ENCODE assay signal across 1 cellular context in the genomic region with DNA sequence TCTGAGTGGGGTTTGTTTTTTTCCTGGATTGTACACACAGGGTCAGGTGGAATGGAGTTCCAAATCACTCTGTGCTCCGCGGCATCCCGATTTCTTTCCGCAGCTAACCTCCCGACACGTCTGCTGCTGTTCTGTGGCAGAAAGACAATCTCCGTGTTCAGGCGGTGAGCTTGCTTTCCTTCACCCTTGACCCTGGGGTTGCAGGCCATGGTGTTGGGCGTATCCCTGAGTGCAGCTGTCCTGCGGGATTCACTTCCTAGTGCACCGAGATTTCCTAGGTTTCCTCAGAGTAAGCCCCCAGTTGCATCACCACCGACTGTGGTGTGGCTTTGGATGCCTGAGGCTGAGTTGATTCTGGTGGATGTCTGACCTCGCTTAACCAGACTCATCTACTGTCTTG.
TF ChIP-seq lines count a peak whose summit lies in the region.

No MANE protein-coding gene starts in this region.

TF ChIP-seq in HepG2, 621 proteins besides CTCF, POLR2A, EP300 and RAD21:
- TF ChIP-seq ZNF136 (CRISPR knock-in tag; IDR thresholded peaks at IDR 0.05; ENCODE audit: low read depth) (no peak), ZKSCAN5 (CRISPR knock-in tag; IDR thresholded peaks at IDR 0.05) (no peak), RBM22 (optimal IDR thresholded peaks at IDR 0.05; ENCODE audit: low read length) (peak; percentile 50), NR1H2 (CRISPR knock-in tag; IDR thresholded peaks at IDR 0.05; ENCODE audit: borderline replicate concordance, low read depth) (no peak), KAT7 (CRISPR knock-in tag; IDR thresholded peaks at IDR 0.05; ENCODE audit: borderline replicate concordance) (no peak), ZNF83 (CRISPR knock-in tag; IDR thresholded peaks at IDR 0.05; ENCODE audit: borderline replicate concordance) (no peak), ZNF17 (CRISPR knock-in tag; IDR thresholded peaks at IDR 0.05) (no peak), ZBTB38 (CRISPR knock-in tag; IDR thresholded peaks at IDR 0.05) (0 out of 2 replicates have a peak, but pooled peaks have one; percentile 42), ZNF274 (CRISPR knock-in tag; IDR thresholded peaks at IDR 0.05) (no peak), NCOA2 (CRISPR knock-in tag; IDR thresholded peaks at IDR 0.05) (no peak), CEBPB (IDR thresholded peaks at IDR 0.05; ENCODE audit: borderline replicate concordance, low read depth, low read length) (peak; percentile 32; the same call in 1 of the 2 replicates)
- TF ChIP-seq, protein P1, sequence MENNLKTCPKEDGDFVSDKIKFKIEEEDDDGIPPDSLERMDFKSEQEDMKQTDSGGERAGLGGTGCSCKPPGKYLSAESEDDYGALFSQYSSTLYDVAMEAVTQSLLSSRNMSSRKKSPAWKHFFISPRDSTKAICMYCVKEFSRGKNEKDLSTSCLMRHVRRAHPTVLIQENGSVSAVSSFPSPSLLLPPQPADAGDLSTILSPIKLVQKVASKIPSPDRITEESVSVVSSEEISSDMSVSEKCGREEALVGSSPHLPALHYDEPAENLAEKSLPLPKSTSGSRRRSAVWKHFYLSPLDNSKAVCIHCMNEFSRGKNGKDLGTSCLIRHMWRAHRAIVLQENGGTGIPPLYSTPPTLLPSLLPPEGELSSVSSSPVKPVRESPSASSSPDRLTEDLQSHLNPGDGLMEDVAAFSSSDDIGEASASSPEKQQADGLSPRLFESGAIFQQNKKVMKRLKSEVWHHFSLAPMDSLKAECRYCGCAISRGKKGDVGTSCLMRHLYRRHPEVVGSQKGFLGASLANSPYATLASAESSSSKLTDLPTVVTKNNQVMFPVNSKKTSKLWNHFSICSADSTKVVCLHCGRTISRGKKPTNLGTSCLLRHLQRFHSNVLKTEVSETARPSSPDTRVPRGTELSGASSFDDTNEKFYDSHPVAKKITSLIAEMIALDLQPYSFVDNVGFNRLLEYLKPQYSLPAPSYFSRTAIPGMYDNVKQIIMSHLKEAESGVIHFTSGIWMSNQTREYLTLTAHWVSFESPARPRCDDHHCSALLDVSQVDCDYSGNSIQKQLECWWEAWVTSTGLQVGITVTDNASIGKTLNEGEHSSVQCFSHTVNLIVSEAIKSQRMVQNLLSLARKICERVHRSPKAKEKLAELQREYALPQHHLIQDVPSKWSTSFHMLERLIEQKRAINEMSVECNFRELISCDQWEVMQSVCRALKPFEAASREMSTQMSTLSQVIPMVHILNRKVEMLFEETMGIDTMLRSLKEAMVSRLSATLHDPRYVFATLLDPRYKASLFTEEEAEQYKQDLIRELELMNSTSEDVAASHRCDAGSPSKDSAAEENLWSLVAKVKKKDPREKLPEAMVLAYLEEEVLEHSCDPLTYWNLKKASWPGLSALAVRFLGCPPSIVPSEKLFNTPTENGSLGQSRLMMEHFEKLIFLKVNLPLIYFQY (CRISPR knock-in tag; IDR thresholded peaks at IDR 0.05; ENCODE audit: borderline replicate concordance) = no peak
- TF ChIP-seq, protein P2, sequence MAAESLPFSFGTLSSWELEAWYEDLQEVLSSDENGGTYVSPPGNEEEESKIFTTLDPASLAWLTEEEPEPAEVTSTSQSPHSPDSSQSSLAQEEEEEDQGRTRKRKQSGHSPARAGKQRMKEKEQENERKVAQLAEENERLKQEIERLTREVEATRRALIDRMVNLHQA (CRISPR knock-in tag; IDR thresholded peaks at IDR 0.05) = no peak
- TF ChIP-seq, protein P3, sequence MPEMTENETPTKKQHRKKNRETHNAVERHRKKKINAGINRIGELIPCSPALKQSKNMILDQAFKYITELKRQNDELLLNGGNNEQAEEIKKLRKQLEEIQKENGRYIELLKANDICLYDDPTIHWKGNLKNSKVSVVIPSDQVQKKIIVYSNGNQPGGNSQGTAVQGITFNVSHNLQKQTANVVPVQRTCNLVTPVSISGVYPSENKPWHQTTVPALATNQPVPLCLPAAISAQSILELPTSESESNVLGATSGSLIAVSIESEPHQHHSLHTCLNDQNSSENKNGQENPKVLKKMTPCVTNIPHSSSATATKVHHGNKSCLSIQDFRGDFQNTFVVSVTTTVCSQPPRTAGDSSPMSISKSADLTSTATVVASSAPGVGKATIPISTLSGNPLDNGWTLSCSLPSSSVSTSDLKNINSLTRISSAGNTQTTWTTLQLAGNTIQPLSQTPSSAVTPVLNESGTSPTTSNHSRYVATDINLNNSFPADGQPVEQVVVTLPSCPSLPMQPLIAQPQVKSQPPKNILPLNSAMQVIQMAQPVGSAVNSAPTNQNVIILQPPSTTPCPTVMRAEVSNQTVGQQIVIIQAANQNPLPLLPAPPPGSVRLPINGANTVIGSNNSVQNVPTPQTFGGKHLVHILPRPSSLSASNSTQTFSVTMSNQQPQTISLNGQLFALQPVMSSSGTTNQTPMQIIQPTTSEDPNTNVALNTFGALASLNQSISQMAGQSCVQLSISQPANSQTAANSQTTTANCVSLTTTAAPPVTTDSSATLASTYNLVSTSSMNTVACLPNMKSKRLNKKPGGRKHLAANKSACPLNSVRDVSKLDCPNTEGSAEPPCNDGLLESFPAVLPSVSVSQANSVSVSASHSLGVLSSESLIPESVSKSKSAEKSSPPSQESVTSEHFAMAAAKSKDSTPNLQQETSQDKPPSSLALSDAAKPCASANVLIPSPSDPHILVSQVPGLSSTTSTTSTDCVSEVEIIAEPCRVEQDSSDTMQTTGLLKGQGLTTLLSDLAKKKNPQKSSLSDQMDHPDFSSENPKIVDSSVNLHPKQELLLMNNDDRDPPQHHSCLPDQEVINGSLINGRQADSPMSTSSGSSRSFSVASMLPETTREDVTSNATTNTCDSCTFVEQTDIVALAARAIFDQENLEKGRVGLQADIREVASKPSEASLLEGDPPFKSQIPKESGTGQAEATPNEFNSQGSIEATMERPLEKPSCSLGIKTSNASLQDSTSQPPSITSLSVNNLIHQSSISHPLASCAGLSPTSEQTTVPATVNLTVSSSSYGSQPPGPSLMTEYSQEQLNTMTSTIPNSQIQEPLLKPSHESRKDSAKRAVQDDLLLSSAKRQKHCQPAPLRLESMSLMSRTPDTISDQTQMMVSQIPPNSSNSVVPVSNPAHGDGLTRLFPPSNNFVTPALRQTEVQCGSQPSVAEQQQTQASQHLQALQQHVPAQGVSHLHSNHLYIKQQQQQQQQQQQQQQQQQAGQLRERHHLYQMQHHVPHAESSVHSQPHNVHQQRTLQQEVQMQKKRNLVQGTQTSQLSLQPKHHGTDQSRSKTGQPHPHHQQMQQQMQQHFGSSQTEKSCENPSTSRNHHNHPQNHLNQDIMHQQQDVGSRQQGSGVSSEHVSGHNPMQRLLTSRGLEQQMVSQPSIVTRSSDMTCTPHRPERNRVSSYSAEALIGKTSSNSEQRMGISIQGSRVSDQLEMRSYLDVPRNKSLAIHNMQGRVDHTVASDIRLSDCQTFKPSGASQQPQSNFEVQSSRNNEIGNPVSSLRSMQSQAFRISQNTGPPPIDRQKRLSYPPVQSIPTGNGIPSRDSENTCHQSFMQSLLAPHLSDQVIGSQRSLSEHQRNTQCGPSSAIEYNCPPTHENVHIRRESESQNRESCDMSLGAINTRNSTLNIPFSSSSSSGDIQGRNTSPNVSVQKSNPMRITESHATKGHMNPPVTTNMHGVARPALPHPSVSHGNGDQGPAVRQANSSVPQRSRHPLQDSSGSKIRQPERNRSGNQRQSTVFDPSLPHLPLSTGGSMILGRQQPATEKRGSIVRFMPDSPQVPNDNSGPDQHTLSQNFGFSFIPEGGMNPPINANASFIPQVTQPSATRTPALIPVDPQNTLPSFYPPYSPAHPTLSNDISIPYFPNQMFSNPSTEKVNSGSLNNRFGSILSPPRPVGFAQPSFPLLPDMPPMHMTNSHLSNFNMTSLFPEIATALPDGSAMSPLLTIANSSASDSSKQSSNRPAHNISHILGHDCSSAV (CRISPR knock-in tag; IDR thresholded peaks at IDR 0.05; ENCODE audit: borderline replicate concordance) = no peak
TF ChIP-seq in HepG2: peak in this region for 3.
